In genomic region chr18:69725855-69726508, GRCh38 we compare ENCODE assay signal across 3 cellular contexts.
TF ChIP-seq lines count a peak whose summit lies in the region.

No MANE protein-coding gene starts in this region.

TF ChIP-seq in SK-N-SH, 30 proteins besides CTCF, POLR2A, EP300 and RAD21:
- TF ChIP-seq TEAD4 (IDR thresholded peaks at IDR 0.05; ENCODE audit: borderline replicate concordance, insufficient read depth) (no peak), RXRA (IDR thresholded peaks at IDR 0.05; ENCODE audit: borderline replicate concordance, low read depth) (no peak), GATA2 (CRISPR knock-in tag; IDR thresholded peaks at IDR 0.05) (no peak), FOSL2 (IDR thresholded peaks at IDR 0.05; ENCODE audit: borderline replicate concordance, low read depth) (peak; percentile 14; the same call in 1 of the 2 replicates), MEF2A (IDR thresholded peaks at IDR 0.05; ENCODE audit: borderline replicate concordance, low read depth) (no peak), SMC3 (IDR thresholded peaks at IDR 0.05; ENCODE audit: low read depth, low read length) (no peak)
- TF ChIP-seq, protein P1, sequence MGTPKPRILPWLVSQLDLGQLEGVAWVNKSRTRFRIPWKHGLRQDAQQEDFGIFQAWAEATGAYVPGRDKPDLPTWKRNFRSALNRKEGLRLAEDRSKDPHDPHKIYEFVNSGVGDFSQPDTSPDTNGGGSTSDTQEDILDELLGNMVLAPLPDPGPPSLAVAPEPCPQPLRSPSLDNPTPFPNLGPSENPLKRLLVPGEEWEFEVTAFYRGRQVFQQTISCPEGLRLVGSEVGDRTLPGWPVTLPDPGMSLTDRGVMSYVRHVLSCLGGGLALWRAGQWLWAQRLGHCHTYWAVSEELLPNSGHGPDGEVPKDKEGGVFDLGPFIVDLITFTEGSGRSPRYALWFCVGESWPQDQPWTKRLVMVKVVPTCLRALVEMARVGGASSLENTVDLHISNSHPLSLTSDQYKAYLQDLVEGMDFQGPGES (IDR thresholded peaks at IDR 0.05; ENCODE audit: low read depth, low read length) = no peak
TF ChIP-seq in SK-N-SH: peak in this region for 1.

TF ChIP-seq in SK-N-SH treated with all-trans-retinoic acid at 6 μM for 48 hours, 23 proteins besides CTCF, POLR2A, EP300 and RAD21:
- TF ChIP-seq CSRNP3 (CRISPR knock-in tag; IDR thresholded peaks at IDR 0.05) = no peak
- no peak for TF ChIP-seq ZNF70 (CRISPR knock-in tag; IDR thresholded peaks at IDR 0.05)
- TF ChIP-seq SNAI2 (CRISPR knock-in tag; IDR thresholded peaks at IDR 0.05) = no peak
- no peak for TF ChIP-seq TCF4 (CRISPR knock-in tag; IDR thresholded peaks at IDR 0.05; ENCODE audit: borderline replicate concordance)
- TF ChIP-seq ESRRG (CRISPR knock-in tag; IDR thresholded peaks at IDR 0.05) = no peak
- no peak for TF ChIP-seq CSDC2 (CRISPR knock-in tag; IDR thresholded peaks at IDR 0.05)
- TF ChIP-seq, protein P2, sequence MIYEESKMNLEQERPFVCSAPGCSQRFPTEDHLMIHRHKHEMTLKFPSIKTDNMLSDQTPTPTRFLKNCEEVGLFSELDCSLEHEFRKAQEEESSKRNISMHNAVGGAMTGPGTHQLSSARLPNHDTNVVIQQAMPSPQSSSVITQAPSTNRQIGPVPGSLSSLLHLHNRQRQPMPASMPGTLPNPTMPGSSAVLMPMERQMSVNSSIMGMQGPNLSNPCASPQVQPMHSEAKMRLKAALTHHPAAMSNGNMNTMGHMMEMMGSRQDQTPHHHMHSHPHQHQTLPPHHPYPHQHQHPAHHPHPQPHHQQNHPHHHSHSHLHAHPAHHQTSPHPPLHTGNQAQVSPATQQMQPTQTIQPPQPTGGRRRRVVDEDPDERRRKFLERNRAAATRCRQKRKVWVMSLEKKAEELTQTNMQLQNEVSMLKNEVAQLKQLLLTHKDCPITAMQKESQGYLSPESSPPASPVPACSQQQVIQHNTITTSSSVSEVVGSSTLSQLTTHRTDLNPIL (CRISPR knock-in tag; IDR thresholded peaks at IDR 0.05; ENCODE audit: low read depth) = no peak
- no peak for TF ChIP-seq PPARA (CRISPR knock-in tag; IDR thresholded peaks at IDR 0.05; ENCODE audit: borderline replicate concordance)
- no peak for TF ChIP-seq TSHZ2 (CRISPR knock-in tag; IDR thresholded peaks at IDR 0.05)
- no peak for TF ChIP-seq ISL1 (CRISPR knock-in tag; IDR thresholded peaks at IDR 0.05)
- no peak for TF ChIP-seq ARNTL (CRISPR knock-in tag; IDR thresholded peaks at IDR 0.05; ENCODE audit: borderline replicate concordance, low read depth)
- TF ChIP-seq, protein P3, sequence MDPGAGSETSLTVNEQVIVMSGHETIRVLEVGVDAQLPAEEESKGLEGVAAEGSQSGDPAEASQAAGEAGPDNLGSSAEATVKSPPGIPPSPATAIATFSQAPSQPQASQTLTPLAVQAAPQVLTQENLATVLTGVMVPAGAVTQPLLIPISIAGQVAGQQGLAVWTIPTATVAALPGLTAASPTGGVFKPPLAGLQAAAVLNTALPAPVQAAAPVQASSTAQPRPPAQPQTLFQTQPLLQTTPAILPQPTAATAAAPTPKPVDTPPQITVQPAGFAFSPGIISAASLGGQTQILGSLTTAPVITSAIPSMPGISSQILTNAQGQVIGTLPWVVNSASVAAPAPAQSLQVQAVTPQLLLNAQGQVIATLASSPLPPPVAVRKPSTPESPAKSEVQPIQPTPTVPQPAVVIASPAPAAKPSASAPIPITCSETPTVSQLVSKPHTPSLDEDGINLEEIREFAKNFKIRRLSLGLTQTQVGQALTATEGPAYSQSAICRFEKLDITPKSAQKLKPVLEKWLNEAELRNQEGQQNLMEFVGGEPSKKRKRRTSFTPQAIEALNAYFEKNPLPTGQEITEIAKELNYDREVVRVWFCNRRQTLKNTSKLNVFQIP (CRISPR knock-in tag; IDR thresholded peaks at IDR 0.05; ENCODE audit: borderline replicate concordance, low read depth) = no peak
- TF ChIP-seq TOX (CRISPR knock-in tag; IDR thresholded peaks at IDR 0.05; ENCODE audit: borderline replicate concordance) = no peak
- TF ChIP-seq PATZ1 (CRISPR knock-in tag; IDR thresholded peaks at IDR 0.05; ENCODE audit: borderline replicate concordance) = no peak

TF ChIP-seq in K562, 482 proteins besides CTCF, POLR2A, EP300 and RAD21:
- TF ChIP-seq FOSL1 (tag; conservative IDR thresholded peaks at IDR 0.05) (peak; percentile 41), CGGBP1 (CRISPR knock-in tag; IDR thresholded peaks at IDR 0.05) (no peak)
